In the genomic region with DNA sequence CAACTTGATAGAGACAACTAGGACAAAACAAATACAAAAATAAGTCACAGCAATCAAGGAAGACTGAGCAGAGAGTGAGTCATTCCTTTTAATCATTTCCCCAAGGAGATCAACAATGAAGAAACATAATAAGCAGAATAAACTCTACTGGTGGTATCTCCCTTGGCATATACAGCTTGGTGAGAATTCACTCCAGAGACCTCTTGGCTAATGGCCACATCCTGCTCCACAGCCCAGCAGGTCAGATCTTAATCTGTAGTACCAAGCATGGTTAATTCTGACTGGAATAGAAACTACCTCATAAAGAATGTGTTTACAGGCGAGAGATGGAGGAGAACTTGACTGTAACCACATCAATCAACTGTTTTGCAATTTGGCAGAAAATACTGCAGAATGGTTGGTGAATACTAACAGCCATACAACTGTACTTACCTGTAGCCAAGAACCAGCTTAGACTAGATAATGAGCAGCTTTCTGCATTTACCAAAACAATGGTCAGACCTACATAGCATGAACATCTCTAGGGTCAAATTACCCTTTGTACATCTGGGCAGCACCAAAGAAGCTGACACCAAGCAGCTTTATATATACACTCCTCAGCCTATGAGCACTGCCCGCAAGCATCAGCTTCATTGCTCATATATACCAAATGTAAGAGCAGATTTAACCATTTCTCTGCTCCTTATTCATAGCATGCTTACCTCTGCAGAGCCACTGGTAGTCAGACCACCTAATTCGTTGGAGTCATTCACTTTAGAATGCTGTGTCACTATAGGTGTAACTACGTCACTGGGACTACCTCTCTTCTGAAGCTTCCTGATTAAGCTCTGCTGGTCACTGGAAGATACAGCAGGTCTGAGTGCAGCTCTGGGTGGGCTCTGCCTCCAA, we compare ENCODE assay signal across 8 cellular contexts.
DNase-seq lines count a peak whose midpoint lies in the region; ATAC-seq and TF ChIP-seq lines count a peak whose summit lies in the region.

No MANE protein-coding gene starts in this region.

- H3K4me1 Mint-ChIP-seq in central memory CD8-positive, alpha-beta T cell: peaks cover 70% of the 10 kb centered on the region

- no peaks in the 10 kb centered on the region for H3K27me3 ChIP-seq in parathyroid adenoma (ENCODE audit: control insufficient read depth, insufficient read depth, low read length)

- DNase-seq in NCI-H510A treated with DMSO at 0.1 percent for 48 hours (lab: John Stamatoyannopoulos, UW) (peak; percentile 42), NCI-H510A (lab: John Stamatoyannopoulos, UW) (no peak), T-helper 22 cell (ENCODE audit: low read depth) (peak; percentile 62), nucleus accumbens (lab: John Stamatoyannopoulos, UW) (no peak)
- peak in 1 of 2 donors; percentile 45 for DNase-seq in central memory CD8-positive, alpha-beta T cell (ENCODE audit: low spot score in 2 of 2)

- ATAC-seq in HG03196 (IDR thresholded peaks at IDR 0.05; ENCODE audit: unreplicated experiment) (peak; percentile 58), HG03095 (IDR thresholded peaks at IDR 0.05; ENCODE audit: unreplicated experiment) (no peak)
- peak; percentile 84 for ATAC-seq in central memory CD8-positive, alpha-beta T cell (replicated peaks; ENCODE audit: extremely low read depth, poor library complexity, severe bottlenecking)

- H3K4me3 ChIP-seq in parathyroid adenoma (ENCODE audit: low read depth, low read length): no peak overlapping the region

- H3K27ac Mint-ChIP-seq in central memory CD8-positive, alpha-beta T cell (ENCODE audit: low read depth): peak overlapping the region; percentile 93

- H3K9me3 Mint-ChIP-seq in central memory CD8-positive, alpha-beta T cell: no peaks in the 10 kb centered on the region

- no peaks in the 10 kb centered on the region for H3K9me3 ChIP-seq in parathyroid adenoma (ENCODE audit: control insufficient read depth, low read length)

- peaks cover 12% of the 10 kb centered on the region for H3K36me3 Mint-ChIP-seq in central memory CD8-positive, alpha-beta T cell (ENCODE audit: insufficient read depth)

- TF ChIP-seq CTCF in parathyroid adenoma (IDR thresholded peaks at IDR 0.05): no peak

- peak overlapping the region; percentile 65 for H3K4me3 Mint-ChIP-seq in central memory CD8-positive, alpha-beta T cell

- peak overlapping the region; percentile 24 for H3K27ac ChIP-seq in parathyroid adenoma

- H2AFZ ChIP-seq in parathyroid adenoma: no peak overlapping the region

- H3K79me2 ChIP-seq in parathyroid adenoma: peaks cover 2% of the 10 kb centered on the region

- H3K4me1 ChIP-seq in parathyroid adenoma: peaks cover 16% of the 10 kb centered on the region

- peak overlapping the region; percentile 18 for H3K4me2 ChIP-seq in parathyroid adenoma (ENCODE audit: low read length)

- no peaks in the 10 kb centered on the region for H3K36me3 ChIP-seq in parathyroid adenoma (ENCODE audit: control insufficient read depth, insufficient read depth, low read length)

- no peaks in the 10 kb centered on the region for H3K27me3 Mint-ChIP-seq in central memory CD8-positive, alpha-beta T cell

- H3K9ac ChIP-seq in parathyroid adenoma: no peak overlapping the region

Comparison
In these comparisons a context has a peak if more than half of its experiments do, and no peak if none do; other contexts are left out.
1. DNase-seq: peak in NCI-H510A treated with DMSO at 0.1 percent for 48 hours (single experiment) and T-helper 22 cell (single experiment); none in NCI-H510A (single experiment) and nucleus accumbens (0 of 56).